23 cellular contexts compared by ENCODE assay signal in the genomic region with DNA sequence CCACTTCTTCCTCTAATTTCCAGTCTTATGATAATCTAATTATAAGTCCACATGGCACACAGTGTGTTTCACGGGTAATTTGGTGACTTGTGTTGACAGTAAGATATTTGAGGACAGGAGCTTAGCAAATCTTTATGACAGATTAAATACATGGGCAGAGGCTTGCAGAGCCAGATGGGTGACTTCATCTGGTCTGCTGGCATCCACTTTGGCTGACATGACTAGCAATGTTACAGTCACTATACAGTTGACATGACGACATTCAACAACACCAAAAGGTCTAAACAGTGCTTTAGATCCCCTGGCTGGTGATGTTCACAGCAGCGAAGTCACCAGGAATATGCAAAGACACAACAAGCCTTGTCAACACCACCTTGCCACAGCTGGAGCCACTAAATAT.
"Had no signal": no experiment of that assay in that cellular context is flagged by ENCODE, and none has a peak within 500 bp of the region (broad histone marks: within the 10 kb centered on the region; RNA-seq: fewer than 3 reads in every experiment).

No MANE protein-coding gene starts in this region.

- H3K9ac ChIP-seq: neural progenitor cell had no signal

- DNase-seq: effector CD4-positive, alpha-beta T cell; endodermal cell; gastrocnemius medialis; heart right ventricle; islet precursor cell; mammary epithelial cell; mucosa of descending colon; naive thymus-derived CD8-positive, alpha-beta T cell; nucleus accumbens; ovary; psoas muscle; retina; sigmoid colon; stimulated activated CD4-positive, alpha-beta T cell treated with anti-CD3 and anti-CD28 coated beads, Interleukin-2, amount 100 ng/mL, for 24 hours; stimulated activated CD4-positive, alpha-beta T cell treated with anti-CD3 and anti-CD28 coated beads, Interleukin-4, amount 100 ng/mL, for 4 hours; stimulated activated naive B cell treated with anti-CD40 and anti-IgM and Interleukin-4, amounts not matched to agents 10 μg/mL and 1 μg/mL and 100 μg/mL, for 72 hours; stimulated activated naive CD8-positive, alpha-beta T cell treated with anti-CD3 and anti-CD28 coated beads, Interleukin-15, amount 100 ng/mL, for 72 hours; testis had no signal

- H3K4me3 ChIP-seq: coronary artery, gastrocnemius medialis, heart right ventricle, mucosa of descending colon, neural progenitor cell, ovary, psoas muscle, sigmoid colon, skin epidermis, testis, tibial nerve had no signal

- H3K4me1 ChIP-seq: gastrocnemius medialis, psoas muscle, testis, tibial nerve had no signal

- H3K4me2 ChIP-seq: neural progenitor cell had no signal

- H3K9me3 ChIP-seq: gastrocnemius medialis, mucosa of descending colon, ovary, psoas muscle, sigmoid colon, testis had no signal

- ATAC-seq: gastrocnemius medialis; heart right ventricle; left lobe of liver; mucosa of descending colon; naive thymus-derived CD8-positive, alpha-beta T cell; stimulated activated naive B cell treated with anti-CD40 and anti-IgM and Interleukin-4, amounts not matched to agents 10 μg/mL and 1 μg/mL and 100 μg/mL, for 72 hours; stimulated activated naive CD8-positive, alpha-beta T cell treated with anti-CD3 and anti-CD28 coated beads, Interleukin-15, amount 100 ng/mL, for 72 hours had no signal

- H2AFZ ChIP-seq: neural progenitor cell had no signal

- H3K27me3 ChIP-seq: gastrocnemius medialis, heart right ventricle, neural progenitor cell, ovary, sigmoid colon, testis, tibial nerve had no signal

- H3K36me3 ChIP-seq: gastrocnemius medialis, heart right ventricle, neural progenitor cell, ovary, sigmoid colon, tibial nerve had no signal

- H3K27ac ChIP-seq: coronary artery, gastrocnemius medialis, heart right ventricle, neural progenitor cell, ovary, psoas muscle, sigmoid colon, skin epidermis, testis, tibial nerve had no signal
